In the genomic region with DNA sequence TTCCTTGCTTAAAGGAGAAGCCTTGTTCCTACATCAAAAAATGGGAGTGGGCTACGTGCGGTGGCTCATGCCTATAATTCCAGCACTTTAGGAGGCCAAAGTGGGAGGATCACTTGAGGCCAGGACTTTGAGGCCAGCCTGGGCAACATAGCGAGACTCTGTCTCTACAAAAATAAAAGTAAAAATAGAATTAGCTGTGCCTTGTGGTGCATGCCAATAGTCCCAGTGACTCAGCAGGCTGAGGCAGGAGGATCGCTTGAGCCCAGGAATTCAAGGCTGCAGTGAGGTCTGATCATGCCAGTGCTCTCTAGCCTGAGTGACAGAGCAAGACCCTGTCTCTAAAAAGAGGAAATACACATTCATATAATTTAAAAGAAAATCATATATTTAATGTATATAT, we compare ENCODE assay signal across 15 cellular contexts.
DNase-seq lines count a peak whose midpoint lies in the region; ATAC-seq and TF ChIP-seq lines count a peak whose summit lies in the region.
"Had no signal": no experiment of that assay in that cellular context is flagged by ENCODE, and none has a peak within 500 bp of the region (broad histone marks: within the 10 kb centered on the region; RNA-seq: fewer than 3 reads in every experiment).

No MANE protein-coding gene starts in this region.

- H3K4me3 ChIP-seq in stomach: no peak overlapping the region
- H3K4me3 ChIP-seq: cardiac muscle cell, ovary had no signal

- WGBS in H9 (ENCODE audit: extremely low coverage, insufficient read length, low lambda C conversion rate): no CpG with 5 or more reads among the region's 4 CpGs
- WGBS in stomach, 5 donors: 77 to 89% (median 82%) methylated on average over 4 of the region's 4 CpGs

- H3K18ac ChIP-seq in H9 (ENCODE audit: insufficient read length, low read depth, low read length): no peak overlapping the region

- H2AK5ac ChIP-seq in H9 (ENCODE audit: insufficient read length, low read length): no peak overlapping the region

- no peaks in the 10 kb centered on the region for H4K20me1 ChIP-seq in H9 (ENCODE audit: control insufficient read depth, insufficient read depth, insufficient read length)

- no peak overlapping the region for H3K9ac ChIP-seq in H9 (ENCODE audit: extremely low read depth, insufficient read length, low read length)

- H3K4me2 ChIP-seq in H9 (ENCODE audit: insufficient read depth, insufficient read length, low read length): no peak overlapping the region

- H3K14ac ChIP-seq in H9 (ENCODE audit: insufficient read depth, low read length): no peak overlapping the region

- H3T11ph ChIP-seq in H9 (ENCODE audit: low read length): no peak overlapping the region

- H3K27me3 ChIP-seq in H9 (ENCODE audit: insufficient read depth, low read length) (no peaks in the 10 kb centered on the region), stomach (no peaks in the 10 kb centered on the region)
- H3K27me3 ChIP-seq: cardiac muscle cell, ovary had no signal

- no peak overlapping the region for H2BK12ac ChIP-seq in H9 (ENCODE audit: insufficient read length, low read depth, low read length)

- no peaks in the 10 kb centered on the region for H3K79me1 ChIP-seq in H9 (ENCODE audit: insufficient read depth, low read depth, low read length, poor library complexity, severe bottlenecking)

- H2BK15ac ChIP-seq in H9 (ENCODE audit: low read depth, low read length): no peak overlapping the region

- H3K27ac ChIP-seq in H9 (ENCODE audit: insufficient read length, low read depth, low read length) (no peak overlapping the region), stomach (peak overlapping the region in 1 of 5 donors; percentile 2)
- H3K27ac ChIP-seq: cardiac muscle cell, ovary, WERI-Rb-1 had no signal

- no peak overlapping the region for H4K8ac ChIP-seq in H9 (replicated peaks; ENCODE audit: insufficient read length, low read depth, low read length)

- ATAC-seq in Right ventricle myocardium inferior: peak; percentile 66

- TF ChIP-seq EP300 in stomach (IDR thresholded peaks at IDR 0.05): no peak

- H3K4me1 Mint-ChIP-seq in H9: peaks cover 0 to 26% of the 10 kb centered on the region in 2 experiments; a peak in 3 of 4 replicates

- no peaks in the 10 kb centered on the region for H3K27me3 Mint-ChIP-seq in H9 (ENCODE audit: low read depth)

- peaks cover 2 to 46% (median 5%) of the 10 kb centered on the region in 3 experiments; a peak in 5 of 7 replicates for H3K36me3 Mint-ChIP-seq in H9 (ENCODE audit: insufficient read depth in 1 of 3, low read depth in 3 of 3)

- no peak overlapping the region for H4K5ac ChIP-seq in H9 (ENCODE audit: insufficient read length, low read depth, low read length)

- no peak overlapping the region for H4K91ac ChIP-seq in H9 (ENCODE audit: insufficient read length, low read depth, low read length)

- H3K4ac ChIP-seq in H9 (ENCODE audit: low read depth, low read length): no peak overlapping the region

- no peak overlapping the region for H2BK120ac ChIP-seq in H9 (ENCODE audit: low read depth, low read length, poor library complexity, severe bottlenecking)

- no peaks in the 10 kb centered on the region for H3K23me2 ChIP-seq in H9 (ENCODE audit: insufficient read length, low read depth, low read length, poor library complexity, severe bottlenecking)

- H3K4me3 Mint-ChIP-seq in H9: no peak overlapping the region

- H3K56ac ChIP-seq in H9 (ENCODE audit: insufficient read length, low read depth, low read length): no peak overlapping the region

- H2BK20ac ChIP-seq in H9 (ENCODE audit: low read depth, low read length, poor library complexity, severe bottlenecking): no peak overlapping the region

- no peak for TF ChIP-seq POLR2A in stomach (IDR thresholded peaks at IDR 0.05)

- H2BK5ac ChIP-seq in H9 (ENCODE audit: insufficient read length, low read length): no peak overlapping the region

- H3K4me1 ChIP-seq in H9 (ENCODE audit: insufficient read depth, low read length): no peaks in the 10 kb centered on the region
- peaks cover 0 to 47% (median 14%) of the 10 kb centered on the region in 4 donors for H3K4me1 ChIP-seq in stomach

- H3K9me3 Mint-ChIP-seq in H9: no peaks in the 10 kb centered on the region

- H3K9me3 ChIP-seq in H9 (ENCODE audit: control insufficient read depth, low read depth, low read length) (no peaks in the 10 kb centered on the region), stomach (no peaks in the 10 kb centered on the region)
- H3K9me3 ChIP-seq: ovary had no signal

- no peak overlapping the region for H3K27ac Mint-ChIP-seq in H9

- peaks cover 0 to 4% (median 0%) of the 10 kb centered on the region in 4 donors for H3K36me3 ChIP-seq in stomach
- H3K36me3 ChIP-seq: cardiac muscle cell, ovary, WERI-Rb-1 had no signal

- TF ChIP-seq CTCF in H9 (conservative IDR thresholded peaks at IDR 0.05) (no peak), stomach (IDR thresholded peaks at IDR 0.05) (no peak)

- DNase-seq in Right ventricle myocardium inferior (ENCODE audit: missing footprints): no peak
- DNase-seq in cardiac septum (ENCODE audit: low spot score): no peak
- peak; percentile 40 for DNase-seq in dedifferentiated amniotic fluid mesenchymal stem cell (ENCODE audit: extremely low spot score)
- DNase-seq in kidney glomerular epithelial cell (lab: John Stamatoyannopoulos, UW): peak; percentile 36
- DNase-seq in H9: no peak
- DNase-seq in stomach: no peak
- no peak for DNase-seq in stimulated activated naive CD4-positive, alpha-beta T cell (lab: John Stamatoyannopoulos, UW)
- no peak for DNase-seq in RKO (ENCODE audit: low spot score)
- DNase-seq: activated T-cell treated with anti-CD3 and anti-CD28 coated beads, Interleukin-2, amount 50 U/mL, for 1 hour; NCI-H446 treated with DMSO at 0.1 percent for 48 hours; SHP77; stimulated activated CD4-positive, alpha-beta T cell treated with anti-CD3 and anti-CD28 coated beads, Interleukin-2, amount 100 ng/mL, for 48 hours; WERI-Rb-1 had no signal

- no peak overlapping the region for H2AFZ ChIP-seq in H9 (ENCODE audit: low read length)

- no peaks in the 10 kb centered on the region for H3K79me2 ChIP-seq in H9 (ENCODE audit: insufficient read depth, low read length)

- H3K23ac ChIP-seq in H9 (ENCODE audit: insufficient read length, low read depth, low read length): no peak overlapping the region

- intact Hi-C loops in Right ventricle myocardium inferior (cut with DNase I): no loop called here
- intact Hi-C loops in cardiac septum (cut with DNase I): no loop called here
- intact Hi-C loops in stomach (cut with DNase I; ENCODE audit: low total_unique reads): no loop called here

Comparison
In these comparisons a context has a peak if more than half of its experiments do, and no peak if none do; other contexts are left out.
1. DNase-seq: peak in dedifferentiated amniotic fluid mesenchymal stem cell (single experiment) and kidney glomerular epithelial cell (single experiment); none in Right ventricle myocardium inferior (single experiment), cardiac septum (single experiment), H9 (single experiment), stomach (single experiment), stimulated activated naive CD4-positive, alpha-beta T cell (0 of 6) and RKO (single experiment).